12 cellular contexts compared by ENCODE assay signal in the genomic region with DNA sequence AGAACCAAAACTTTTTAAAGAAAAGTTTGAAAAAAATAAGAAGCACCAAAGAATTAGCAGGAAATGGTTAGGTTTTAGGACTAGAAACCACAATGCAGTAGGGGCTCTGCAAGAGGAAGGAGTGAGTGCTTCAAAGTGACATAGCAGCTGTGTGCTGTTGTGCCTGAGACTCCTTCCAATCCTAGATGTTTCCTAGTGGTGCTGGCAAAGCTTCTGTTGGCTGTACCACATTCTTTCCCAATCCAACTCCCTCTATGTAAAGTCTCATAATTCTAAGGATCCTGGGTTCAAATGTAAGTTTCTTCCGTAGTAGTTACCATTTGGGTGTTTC.
A peak's percentile ranks its signal among the peaks of the same experiment; 100 is the strongest.
DNase-seq lines count a peak whose midpoint lies in the region; ATAC-seq and TF ChIP-seq lines count a peak whose summit lies in the region.
"Had no signal": no experiment of that assay in that cellular context is flagged by ENCODE, and none has a peak within 500 bp of the region (broad histone marks: within the 10 kb centered on the region; RNA-seq: fewer than 3 reads in every experiment).

No MANE protein-coding gene starts in this region.

- H3K27me3 Mint-ChIP-seq in activated CD4-positive, alpha-beta memory T cell treated with anti-CD3 and anti-CD28 coated beads, Interleukin-2, amount 10 ng/mL, durations not matched to agents 7 days and 5 days = no peaks in the 10 kb centered on the region
- no peaks in the 10 kb centered on the region for H3K27me3 Mint-ChIP-seq in stimulated activated naive CD8-positive, alpha-beta T cell treated with anti-CD3 and anti-CD28 coated beads, Interleukin-15, Interleukin-2, amounts not matched to agents 100 ng/mL and 50 ng/mL, for 24 hours

- H3K4me1 Mint-ChIP-seq in activated CD4-positive, alpha-beta memory T cell treated with anti-CD3 and anti-CD28 coated beads, Interleukin-2, amount 10 ng/mL, durations not matched to agents 7 days and 5 days = peaks cover 17% of the 10 kb centered on the region
- peaks cover 45% of the 10 kb centered on the region for H3K4me1 Mint-ChIP-seq in stimulated activated naive CD8-positive, alpha-beta T cell treated with anti-CD3 and anti-CD28 coated beads, Interleukin-15, Interleukin-2, amounts not matched to agents 100 ng/mL and 50 ng/mL, for 24 hours (ENCODE audit: low read depth)
- H3K4me1 Mint-ChIP-seq: neural crest cell had no signal

- H3K4me3 Mint-ChIP-seq in activated CD4-positive, alpha-beta memory T cell treated with anti-CD3 and anti-CD28 coated beads, Interleukin-2, amount 10 ng/mL, durations not matched to agents 7 days and 5 days = no peak overlapping the region
- no peak overlapping the region for H3K4me3 Mint-ChIP-seq in stimulated activated naive CD8-positive, alpha-beta T cell treated with anti-CD3 and anti-CD28 coated beads, Interleukin-15, Interleukin-2, amounts not matched to agents 100 ng/mL and 50 ng/mL, for 24 hours
- H3K4me3 Mint-ChIP-seq: neural crest cell had no signal

- POLR2A ChIA-PET in activated CD4-positive, alpha-beta memory T cell treated with anti-CD3 and anti-CD28 coated beads, Interleukin-2, amount 10 ng/mL, durations not matched to agents 7 days and 5 days (lab: Charles Lee) = interaction anchor here (1.0 to 1.7 kb wide), 2 partner anchors 10 to 19 kb away, joined by 3 to 4 read pairs; no protein-coding TSS in a partner anchor
- POLR2A ChIA-PET in A673 (lab: Charles Lee; ENCODE audit: low non-redundant PET) = no interaction called here

- no peak for DNase-seq in Right ventricle myocardium inferior (ENCODE audit: missing footprints)
- no peak for DNase-seq in left ventricle myocardium inferior
- no peak for DNase-seq in activated CD4-positive, alpha-beta memory T cell treated with anti-CD3 and anti-CD28 coated beads, Interleukin-2, amount 10 ng/mL, durations not matched to agents 7 days and 5 days
- DNase-seq in A673 (ENCODE audit: low spot score) = no peak
- DNase-seq in NCI-H1417 (lab: John Stamatoyannopoulos, UW) = no peak
- DNase-seq: dermis blood vessel endothelial cell, OCI-M1, T-helper 9 cell had no signal

- CTCF ChIA-PET in activated CD4-positive, alpha-beta memory T cell treated with anti-CD3 and anti-CD28 coated beads, Interleukin-2, amount 10 ng/mL, durations not matched to agents 7 days and 5 days (lab: Charles Lee) = interaction anchor here (1.0 to 1.4 kb wide), 3 partner anchors 103 to 142 kb away, joined by 3 read pairs; no protein-coding TSS in a partner anchor
- CTCF ChIA-PET in A673 (lab: Charles Lee) = no interaction called here

- H3K9me3 Mint-ChIP-seq in activated CD4-positive, alpha-beta memory T cell treated with anti-CD3 and anti-CD28 coated beads, Interleukin-2, amount 10 ng/mL, durations not matched to agents 7 days and 5 days = no peaks in the 10 kb centered on the region
- no peaks in the 10 kb centered on the region for H3K9me3 Mint-ChIP-seq in stimulated activated naive CD8-positive, alpha-beta T cell treated with anti-CD3 and anti-CD28 coated beads, Interleukin-15, Interleukin-2, amounts not matched to agents 100 ng/mL and 50 ng/mL, for 24 hours
- H3K9me3 Mint-ChIP-seq: neural crest cell had no signal

- no peak overlapping the region for H3K27ac ChIP-seq in left ventricle myocardium inferior (replicated peaks)
- no peak overlapping the region for H3K27ac ChIP-seq in A673 (ENCODE audit: low read depth, low read length, poor library complexity, severe bottlenecking)

- no peak for TF ChIP-seq CTCF in left ventricle myocardium inferior (IDR thresholded peaks at IDR 0.05; ENCODE audit: borderline replicate concordance)
- TF ChIP-seq CTCF in A673 (conservative IDR thresholded peaks at IDR 0.05; ENCODE audit: low read depth, low read length) = no peak

- no peaks in the 10 kb centered on the region for H3K27me3 ChIP-seq in left ventricle myocardium inferior (ENCODE audit: low read depth)
- H3K27me3 ChIP-seq in A673 (replicated peaks; ENCODE audit: insufficient read depth, low read depth, low read length, poor library complexity) = no peaks in the 10 kb centered on the region

- peaks cover 6% of the 10 kb centered on the region for H3K36me3 Mint-ChIP-seq in activated CD4-positive, alpha-beta memory T cell treated with anti-CD3 and anti-CD28 coated beads, Interleukin-2, amount 10 ng/mL, durations not matched to agents 7 days and 5 days (ENCODE audit: low read depth)
- peaks cover 28% of the 10 kb centered on the region for H3K36me3 Mint-ChIP-seq in stimulated activated naive CD8-positive, alpha-beta T cell treated with anti-CD3 and anti-CD28 coated beads, Interleukin-15, Interleukin-2, amounts not matched to agents 100 ng/mL and 50 ng/mL, for 24 hours (ENCODE audit: low read depth)

- H3K4me3 ChIP-seq in left ventricle myocardium inferior (no peak overlapping the region), A673 (ENCODE audit: low read depth, low read length, poor library complexity, severe bottlenecking) (no peak overlapping the region)

- H3K27ac Mint-ChIP-seq in activated CD4-positive, alpha-beta memory T cell treated with anti-CD3 and anti-CD28 coated beads, Interleukin-2, amount 10 ng/mL, durations not matched to agents 7 days and 5 days = peak overlapping the region; percentile 34
- peak overlapping the region; percentile 59 for H3K27ac Mint-ChIP-seq in stimulated activated naive CD8-positive, alpha-beta T cell treated with anti-CD3 and anti-CD28 coated beads, Interleukin-15, Interleukin-2, amounts not matched to agents 100 ng/mL and 50 ng/mL, for 24 hours

- peaks cover 6% of the 10 kb centered on the region for H3K36me3 ChIP-seq in left ventricle myocardium inferior
- no peaks in the 10 kb centered on the region for H3K36me3 ChIP-seq in A673 (ENCODE audit: insufficient read depth, low read length, poor library complexity, severe bottlenecking)

- BruUV-seq in A673 (replicated peaks; lab: Mats Ljungman, UMichigan) = no TSS peak

- ATAC-seq in Right ventricle myocardium inferior (peak; percentile 42), GM21825 (IDR thresholded peaks at IDR 0.05; ENCODE audit: unreplicated experiment) (peak; percentile 73), GM19397 (IDR thresholded peaks at IDR 0.05; ENCODE audit: unreplicated experiment) (no peak)

- H3K4me1 ChIP-seq in left ventricle myocardium inferior = peaks cover 4% of the 10 kb centered on the region
- H3K4me1 ChIP-seq in A673 (ENCODE audit: insufficient read depth, low read length, poor library complexity, severe bottlenecking) = no peaks in the 10 kb centered on the region

- intact Hi-C loops in Right ventricle myocardium inferior (cut with DNase I) = no loop called here
- intact Hi-C loops in left ventricle myocardium inferior (cut with micrococcal nuclease) = no loop called here
- intact Hi-C loops in A673 (cut with micrococcal nuclease; ENCODE audit: unreplicated experiment) = no loop called here

- no peaks in the 10 kb centered on the region for H3K9me3 ChIP-seq in left ventricle myocardium inferior (replicated peaks)
- H3K9me3 ChIP-seq in A673 (ENCODE audit: low read depth, low read length, poor library complexity, severe bottlenecking) = no peaks in the 10 kb centered on the region
